In the genomic region with DNA sequence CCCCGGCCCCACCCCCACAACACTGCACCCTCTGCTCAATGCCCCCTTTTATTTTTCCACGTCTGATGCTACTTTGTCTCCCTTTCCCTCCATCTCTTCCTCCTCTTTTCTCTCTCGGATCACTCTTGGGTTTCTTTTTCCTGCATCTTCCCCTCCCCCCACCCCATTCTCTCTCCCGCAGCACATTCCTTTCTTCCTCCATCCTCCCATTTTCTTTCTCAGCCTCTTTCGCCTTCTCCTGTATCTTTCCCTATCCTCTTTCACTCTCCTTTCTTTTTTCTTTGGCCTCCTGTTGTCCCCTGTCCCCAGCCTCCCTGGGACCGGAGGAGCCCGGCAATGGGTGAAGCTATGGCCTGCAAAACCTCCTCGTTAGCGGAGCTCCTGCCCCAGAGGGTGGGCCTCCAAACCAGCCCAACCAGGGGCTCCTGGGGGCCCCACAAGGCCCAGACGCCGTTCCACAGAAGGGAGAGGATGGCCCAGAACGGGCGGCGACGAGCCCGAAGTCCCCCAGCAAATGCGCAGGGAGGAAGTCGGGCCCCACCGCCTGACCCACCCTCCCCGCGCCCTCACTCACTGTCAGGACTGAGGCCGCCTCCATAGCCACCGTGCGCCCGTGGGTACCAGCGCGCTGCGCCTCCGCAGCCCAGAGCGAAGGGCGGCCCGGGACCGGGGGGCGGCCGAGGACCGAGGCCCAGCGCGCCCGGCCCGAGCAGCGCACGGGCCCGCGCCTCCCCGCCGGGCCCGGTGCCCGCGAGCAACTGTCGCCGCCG, we compare ENCODE assay signal across 1 cellular context.
TF ChIP-seq lines count a peak whose summit lies in the region.

No MANE protein-coding gene starts in this region.

TF ChIP-seq in A549, 52 proteins besides CTCF, POLR2A, EP300 and RAD21 (continued from another document):
- TF ChIP-seq, protein P1, sequence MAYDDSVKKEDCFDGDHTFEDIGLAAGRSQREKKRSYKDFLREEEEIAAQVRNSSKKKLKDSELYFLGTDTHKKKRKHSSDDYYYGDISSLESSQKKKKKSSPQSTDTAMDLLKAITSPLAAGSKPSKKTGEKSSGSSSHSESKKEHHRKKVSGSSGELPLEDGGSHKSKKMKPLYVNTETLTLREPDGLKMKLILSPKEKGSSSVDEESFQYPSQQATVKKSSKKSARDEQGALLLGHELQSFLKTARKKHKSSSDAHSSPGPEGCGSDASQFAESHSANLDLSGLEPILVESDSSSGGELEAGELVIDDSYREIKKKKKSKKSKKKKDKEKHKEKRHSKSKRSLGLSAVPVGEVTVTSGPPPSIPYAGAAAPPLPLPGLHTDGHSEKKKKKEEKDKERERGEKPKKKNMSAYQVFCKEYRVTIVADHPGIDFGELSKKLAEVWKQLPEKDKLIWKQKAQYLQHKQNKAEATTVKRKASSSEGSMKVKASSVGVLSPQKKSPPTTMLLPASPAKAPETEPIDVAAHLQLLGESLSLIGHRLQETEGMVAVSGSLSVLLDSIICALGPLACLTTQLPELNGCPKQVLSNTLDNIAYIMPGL (CRISPR knock-in tag; IDR thresholded peaks at IDR 0.05; ENCODE audit: borderline replicate concordance) = no peak
- TF ChIP-seq MAZ (IDR thresholded peaks at IDR 0.05; ENCODE audit: borderline replicate concordance, low read depth, low read length) = no peak
- no peak for TF ChIP-seq NPAS2 (CRISPR knock-in tag; IDR thresholded peaks at IDR 0.05; ENCODE audit: borderline replicate concordance)
- no peak for TF ChIP-seq CBX2 (IDR thresholded peaks at IDR 0.05; ENCODE audit: borderline replicate concordance, low read depth)
- no peak for TF ChIP-seq POLR2AphosphoS2 (conservative IDR thresholded peaks at IDR 0.05; ENCODE audit: low read length)
- TF ChIP-seq FOXS1 (CRISPR knock-in tag; IDR thresholded peaks at IDR 0.05) = no peak
- TF ChIP-seq, protein P2, sequence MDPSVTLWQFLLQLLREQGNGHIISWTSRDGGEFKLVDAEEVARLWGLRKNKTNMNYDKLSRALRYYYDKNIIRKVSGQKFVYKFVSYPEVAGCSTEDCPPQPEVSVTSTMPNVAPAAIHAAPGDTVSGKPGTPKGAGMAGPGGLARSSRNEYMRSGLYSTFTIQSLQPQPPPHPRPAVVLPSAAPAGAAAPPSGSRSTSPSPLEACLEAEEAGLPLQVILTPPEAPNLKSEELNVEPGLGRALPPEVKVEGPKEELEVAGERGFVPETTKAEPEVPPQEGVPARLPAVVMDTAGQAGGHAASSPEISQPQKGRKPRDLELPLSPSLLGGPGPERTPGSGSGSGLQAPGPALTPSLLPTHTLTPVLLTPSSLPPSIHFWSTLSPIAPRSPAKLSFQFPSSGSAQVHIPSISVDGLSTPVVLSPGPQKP (IDR thresholded peaks at IDR 0.05; ENCODE audit: low read depth, low read length) = no peak
- no peak for TF ChIP-seq ZNF302 (CRISPR knock-in tag; IDR thresholded peaks at IDR 0.05)
